25 cellular contexts compared by ENCODE assay signal in genomic region chr2:162300271-162300670, GRCh38. TPM values are rescaled to one million over a fixed set of nuclear protein-coding genes. Genes with fewer than 3 reads are reported as not detected.
"Had no signal": no experiment of that assay in that cellular context is flagged by ENCODE, and none has a peak within 500 bp of the region (broad histone marks: within the 10 kb centered on the region; RNA-seq: fewer than 3 reads in every experiment).

No MANE protein-coding gene starts in this region.

- H3K27ac ChIP-seq: cardiac muscle cell, gastrocnemius medialis, parathyroid adenoma, thoracic aorta, upper lobe of right lung had no signal

- H3K4me1 Mint-ChIP-seq: activated B cell treated with CpG ODN at 0.5 μM for 24 hours; nephron progenitor cell; stimulated activated effector memory CD8-positive, alpha-beta T cell treated with anti-CD3 and anti-CD28 coated beads, Interleukin-12 subunit alpha, Interleukin-12 subunit beta, amount 100 ng/mL, for 72 hours had no signal

- H3K9ac ChIP-seq: parathyroid adenoma had no signal

- ATAC-seq: activated T-cell treated with anti-CD3 and anti-CD28 coated beads, Interleukin-2, amount 50 U/mL, for 4 hours; left ventricle myocardium superior; right cardiac atrium; stimulated activated effector memory CD8-positive, alpha-beta T cell treated with anti-CD3 and anti-CD28 coated beads, Interleukin-12 subunit alpha, Interleukin-12 subunit beta, amount 100 ng/mL, for 72 hours had no signal

- H3K36me3 ChIP-seq: cardiac muscle cell, gastrocnemius medialis, thoracic aorta had no signal

- H3K27ac Mint-ChIP-seq: activated B cell treated with CpG ODN at 0.5 μM for 24 hours; activated naive CD8-positive, alpha-beta T cell treated with anti-CD3 and anti-CD28 coated beads for 36 hours; activated T-helper 2 cell treated with anti-CD3 and anti-CD28 coated beads, Interferon-gamma antibody, Interleukin-2, Interleukin-4, amounts not matched to agents 10 μg/mL and 5 μg/mL and 100 μg/mL, durations not matched to agents 14 hours and 24 hours and 36 hours; memory B cell; nephron progenitor cell; stimulated activated effector memory CD8-positive, alpha-beta T cell treated with anti-CD3 and anti-CD28 coated beads, Interleukin-12 subunit alpha, Interleukin-12 subunit beta, amount 100 ng/mL, for 72 hours; T-helper 1 cell treated with Interleukin-12 subunit alpha and Interleukin-12 subunit beta and Interleukin-4 antibody, amounts not matched to agents 30 μg/mL and 1 μg/mL, for 36 hours had no signal

- DNase-seq: activated B cell treated with CpG ODN at 0.5 μM for 24 hours; activated CD4-positive, alpha-beta T cell treated with anti-CD3 and anti-CD28 coated beads for 4 hours; activated CD4-positive, alpha-beta T cell treated with anti-CD3 and anti-CD28 coated beads, Interleukin-2, amount 50 U/mL, for 48 hours; activated CD8-positive, alpha-beta memory T cell treated with anti-CD3 and anti-CD28 coated beads, Interleukin-2, amount 50 U/mL, for 48 hours; activated naive CD4-positive, alpha-beta T cell treated with Interleukin-2 at 50 U/mL for 16 hours; activated naive CD8-positive, alpha-beta T cell treated with anti-CD3 and anti-CD28 coated beads for 36 hours; activated T-cell treated with anti-CD3 and anti-CD28 coated beads, Interleukin-2, amount 50 U/mL, for 4 hours; effector CD4-positive, alpha-beta T cell; gastrocnemius medialis; hippocampal formation; left ventricle myocardium superior; nephron progenitor cell; right cardiac atrium; small intestine; stimulated activated CD4-positive, alpha-beta T cell treated with anti-CD3 and anti-CD28 coated beads, Interleukin-2, amount 100 ng/mL, for 24 hours; upper lobe of right lung had no signal

- H3K4me3 Mint-ChIP-seq: activated B cell treated with CpG ODN at 0.5 μM for 24 hours; activated naive CD8-positive, alpha-beta T cell treated with anti-CD3 and anti-CD28 coated beads for 36 hours; activated T-cell treated with anti-CD3 and anti-CD28 coated beads, Interleukin-2, amount 50 U/mL, for 4 hours; memory B cell; nephron progenitor cell; stimulated activated effector memory CD8-positive, alpha-beta T cell treated with anti-CD3 and anti-CD28 coated beads, Interleukin-12 subunit alpha, Interleukin-12 subunit beta, amount 100 ng/mL, for 72 hours; T-helper 1 cell treated with Interleukin-12 subunit alpha and Interleukin-12 subunit beta and Interleukin-4 antibody, amounts not matched to agents 30 μg/mL and 1 μg/mL, for 36 hours had no signal

- H3K9me3 ChIP-seq: gastrocnemius medialis, thoracic aorta, upper lobe of right lung had no signal

- H3K27me3 Mint-ChIP-seq: activated B cell treated with CpG ODN at 0.5 μM for 24 hours; activated naive CD8-positive, alpha-beta T cell treated with anti-CD3 and anti-CD28 coated beads for 36 hours; memory B cell had no signal

- H3K4me3 ChIP-seq: cardiac muscle cell, gastrocnemius medialis, thoracic aorta, upper lobe of right lung had no signal

RNA-seq across cellular contexts. Expression of gene FAP, which starts 57.0 kb away (rescaled TPM):
- total RNA-seq: activated B cell treated with CpG ODN at 0.5 μM for 24 hours; activated CD8-positive, alpha-beta memory T cell treated with anti-CD3 and anti-CD28 coated beads for 36 hours; activated naive CD8-positive, alpha-beta T cell treated with anti-CD3 and anti-CD28 coated beads for 36 hours; activated T-cell treated with anti-CD3 and anti-CD28 coated beads, Interleukin-2, amount 50 U/mL, for 4 hours; activated T-helper 2 cell treated with anti-CD3 and anti-CD28 coated beads, Interferon-gamma antibody, Interleukin-2, Interleukin-4, amounts not matched to agents 10 μg/mL and 5 μg/mL and 100 μg/mL, durations not matched to agents 14 hours and 24 hours and 36 hours; cardiac muscle cell; mononuclear cell had no signal
